In the genomic region with DNA sequence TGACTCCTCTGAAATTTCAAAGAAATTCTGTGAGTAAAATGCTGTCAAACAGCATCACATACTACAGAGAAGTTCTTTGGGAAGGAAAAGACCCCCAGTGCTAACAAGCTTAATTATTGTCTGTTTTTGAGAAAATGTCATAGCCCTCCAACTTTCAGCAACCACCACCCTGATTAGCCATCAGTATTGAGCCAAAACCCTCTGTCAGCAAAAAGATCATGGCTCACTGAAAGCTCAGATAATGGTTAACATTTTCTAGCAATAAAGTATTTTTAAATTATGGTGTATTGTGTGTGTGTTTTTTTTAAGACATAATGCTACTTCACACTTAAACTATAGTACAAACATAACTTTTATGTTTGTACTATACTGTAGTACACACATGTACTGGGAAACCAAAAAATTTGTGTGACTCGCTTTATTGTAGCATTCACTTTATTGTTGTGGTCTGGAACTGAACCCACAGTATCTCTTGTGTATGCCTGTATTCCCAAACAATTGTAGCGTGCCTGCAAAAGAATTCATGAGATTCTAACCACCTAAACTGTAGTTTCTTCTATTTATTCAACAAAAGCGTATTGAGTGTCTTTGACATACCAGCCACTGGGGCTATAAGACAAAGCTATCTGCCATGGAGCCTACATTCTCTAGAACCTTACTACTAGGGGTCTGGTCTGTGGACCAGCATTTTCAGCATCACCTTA, we compare ENCODE assay signal across 17 cellular contexts. TPM values are rescaled to one million over a fixed set of nuclear protein-coding genes. Genes with fewer than 3 reads are reported as not detected.
DNase-seq lines count a peak whose midpoint lies in the region; ATAC-seq and TF ChIP-seq lines count a peak whose summit lies in the region.
"Had no signal": no experiment of that assay in that cellular context is flagged by ENCODE, and none has a peak within 500 bp of the region (broad histone marks: within the 10 kb centered on the region; RNA-seq: fewer than 3 reads in every experiment).

No MANE protein-coding gene starts in this region.

- peaks cover 17% of the 10 kb centered on the region for H3K4me1 Mint-ChIP-seq in activated CD4-positive, alpha-beta T cell treated with anti-CD3 and anti-CD28 coated beads, Interleukin-2, amount 10 ng/mL, durations not matched to agents 7 days and 5 days

- H3K36me3 ChIP-seq in SJSA1: peaks cover 45% of the 10 kb centered on the region
- H3K36me3 ChIP-seq in tibial artery: peaks cover 0 to 9% (median 0%) of the 10 kb centered on the region in 3 donors

- H3K9me3 ChIP-seq in SJSA1 (replicated peaks) (peaks cover 8% of the 10 kb centered on the region; the same call in 1 of the 2 replicates), tibial artery (peaks cover 0 to 8% (median 0%) of the 10 kb centered on the region in 3 donors)

- no peak overlapping the region for H3K4me3 Mint-ChIP-seq in activated CD4-positive, alpha-beta T cell treated with anti-CD3 and anti-CD28 coated beads, Interleukin-2, amount 10 ng/mL, durations not matched to agents 7 days and 5 days
- H3K4me3 Mint-ChIP-seq: CD8-positive, alpha-beta T cell had no signal

- peaks cover 30% of the 10 kb centered on the region for H3K36me3 Mint-ChIP-seq in activated CD4-positive, alpha-beta T cell treated with anti-CD3 and anti-CD28 coated beads, Interleukin-2, amount 10 ng/mL, durations not matched to agents 7 days and 5 days (ENCODE audit: low read depth)

- H3K4me3 ChIP-seq in SJSA1 (no peak overlapping the region), tibial artery (no peak overlapping the region)
- H3K4me3 ChIP-seq: BLaER1 had no signal

- CTCF ChIA-PET in activated CD4-positive, alpha-beta T cell treated with anti-CD3 and anti-CD28 coated beads, Interleukin-2, amount 10 ng/mL, durations not matched to agents 7 days and 5 days (lab: Charles Lee): interaction anchor here (0.9 to 1.6 kb wide), 2 partner anchors 16 to 17 kb away, joined by 3 to 5 read pairs; no protein-coding TSS in a partner anchor

- H3K27ac ChIP-seq in SJSA1 (peak overlapping the region; percentile 39), tibial artery (no peak overlapping the region)
- H3K27ac ChIP-seq: BLaER1, RWPE1 had no signal

- ATAC-seq in HG02610 (IDR thresholded peaks at IDR 0.05; ENCODE audit: unreplicated experiment): no peak
- ATAC-seq: CD8-positive, alpha-beta T cell had no signal

- H3K27me3 ChIP-seq in SJSA1 (replicated peaks): no peaks in the 10 kb centered on the region
- H3K27me3 ChIP-seq in tibial artery: no peaks in the 10 kb centered on the region
- H3K27me3 ChIP-seq: BLaER1 had no signal

- DNase-seq in H4 (ENCODE audit: low spot score) (peak; percentile 13), SJSA1 (ENCODE audit: low read depth in 1 of 2, low spot score in 2 of 2) (peak in 1 of 2 experiments; percentile 64), fibroblast of peridontal ligament (ENCODE audit: extremely low read depth) (peak; percentile 46), foreskin melanocyte (no peak), tibial artery (no peak)
- no peak for DNase-seq in activated CD4-positive, alpha-beta T cell treated with anti-CD3 and anti-CD28 coated beads, Interleukin-2, amount 10 ng/mL, durations not matched to agents 7 days and 5 days
- DNase-seq: CD8-positive, alpha-beta T cell; DMS79; GDM1; GOT3; NCI-H1417 treated with DMSO at 0.1 percent for 48 hours; NCI-H1930; NCI-H446; OCI-M1 had no signal

- H3K27ac Mint-ChIP-seq in activated CD4-positive, alpha-beta T cell treated with anti-CD3 and anti-CD28 coated beads, Interleukin-2, amount 10 ng/mL, durations not matched to agents 7 days and 5 days: no peak overlapping the region
- H3K27ac Mint-ChIP-seq: CD8-positive, alpha-beta T cell had no signal

- intact Hi-C loops in tibial artery (cut with DNase I; ENCODE audit: low total_unique reads): no loop called here

- peaks cover 24% of the 10 kb centered on the region for H3K4me1 ChIP-seq in SJSA1 (replicated peaks)
- H3K4me1 ChIP-seq in tibial artery: no peaks in the 10 kb centered on the region

- POLR2A ChIA-PET in activated CD4-positive, alpha-beta T cell treated with anti-CD3 and anti-CD28 coated beads, Interleukin-2, amount 10 ng/mL, durations not matched to agents 7 days and 5 days (lab: Charles Lee): no interaction called here

- no peaks in the 10 kb centered on the region for H3K27me3 Mint-ChIP-seq in activated CD4-positive, alpha-beta T cell treated with anti-CD3 and anti-CD28 coated beads, Interleukin-2, amount 10 ng/mL, durations not matched to agents 7 days and 5 days

- H3K9me3 Mint-ChIP-seq in activated CD4-positive, alpha-beta T cell treated with anti-CD3 and anti-CD28 coated beads, Interleukin-2, amount 10 ng/mL, durations not matched to agents 7 days and 5 days: peaks cover 10% of the 10 kb centered on the region

- no peak for TF ChIP-seq CTCF in tibial artery (IDR thresholded peaks at IDR 0.05)

RNA-seq across cellular contexts. Expression of a gene that starts 31.6 kb away (rescaled TPM):
- total RNA-seq in H4 (2014; rRNA removed; shearing (Covaris generic)): 27.8 and 32.1 TPM in 2 replicates
- total RNA-seq in SJSA1 (2014; rRNA removed; shearing (Covaris generic)): 54.6 and 64.5 TPM in 2 replicates
- total RNA-seq in activated CD4-positive, alpha-beta T cell treated with anti-CD3 and anti-CD28 coated beads, Interleukin-2, amount 10 ng/mL, durations not matched to agents 7 days and 5 days: 10 to 100 TPM; 38.0 to 38.4 TPM

Comparison
In these comparisons a context has a peak if more than half of its experiments do, and no peak if none do; other contexts are left out.
1. DNase-seq: peak in H4 (single experiment) and fibroblast of peridontal ligament (single experiment); none in foreskin melanocyte (single experiment), activated CD4-positive, alpha-beta T cell treated with anti-CD3 and anti-CD28 coated beads, Interleukin-2, amount 10 ng/mL, durations not matched to agents 7 days and 5 days (single experiment) and tibial artery (0 of 2).